9 cellular contexts compared by ENCODE assay signal in genomic region chr6:17341891-17342290, GRCh38. TPM values are rescaled to one million over a fixed set of nuclear protein-coding genes. Genes with fewer than 3 reads are reported as not detected.
"Had no signal": no experiment of that assay in that cellular context is flagged by ENCODE, and none has a peak within 500 bp of the region (broad histone marks: within the 10 kb centered on the region; RNA-seq: fewer than 3 reads in every experiment).

No MANE protein-coding gene starts in this region.

- H3K4me3 Mint-ChIP-seq: GM23338, H9, IgD-negative memory B cell had no signal

- H3K27me3 Mint-ChIP-seq: IgD-negative memory B cell had no signal

- H3K4me3 ChIP-seq: GM23338 had no signal

- H3K27ac ChIP-seq: HL-60 had no signal

- DNase-seq: H9, HCEC 1CT, KBM-7 had no signal

- H3K36me3 Mint-ChIP-seq: IgD-negative memory B cell had no signal

- H3K4me1 Mint-ChIP-seq: GM23338, H9 had no signal

- FAIRE-seq: H1, H54 had no signal

- ATAC-seq: GM23338, HepG2 had no signal

- H2AFZ ChIP-seq: GM23338 had no signal

- H3K4me2 ChIP-seq: GM23338 had no signal

- H3K27ac Mint-ChIP-seq: GM23338, H9, IgD-negative memory B cell had no signal

RNA-seq across cellular contexts. Expression of gene CAP2, which starts 51.5 kb away (rescaled TPM):
- polyA plus RNA-seq: IgD-negative memory B cell had no signal
